ENCODE assay signal across 8 cellular contexts in genomic region chr21:44892536-44893277, GRCh38. TPM values are rescaled to one million over a fixed set of nuclear protein-coding genes. Genes with fewer than 3 reads are reported as not detected.
DNase-seq lines count a peak whose midpoint lies in the region; ATAC-seq and TF ChIP-seq lines count a peak whose summit lies in the region.

No MANE protein-coding gene starts in this region.

- no peaks in the 10 kb centered on the region for H3K9me3 Mint-ChIP-seq in chondrocyte (ENCODE audit: low read depth)

- ATAC-seq in GM21737 (IDR thresholded peaks at IDR 0.05; ENCODE audit: unreplicated experiment), result no peak

- no peaks in the 10 kb centered on the region for H3K36me3 Mint-ChIP-seq in chondrocyte (ENCODE audit: low read depth)

- peak; percentile 91 for TF ChIP-seq CTCF in chondrocyte (IDR thresholded peaks at IDR 0.05)

- H3K27me3 Mint-ChIP-seq in chondrocyte (ENCODE audit: low read depth), result peaks cover 30% of the 10 kb centered on the region

- H3K4me1 Mint-ChIP-seq in chondrocyte (ENCODE audit: low read depth), result no peaks in the 10 kb centered on the region

- DNase-seq in NCI-H2227 (lab: John Stamatoyannopoulos, UW; ENCODE audit: unreplicated experiment) (peak; percentile 9), NCI-H2227 treated with DMSO at 0.1 percent for 48 hours (lab: John Stamatoyannopoulos, UW) (no peak), MV-4-11 (lab: John Stamatoyannopoulos, UW) (peak; percentile 52), chondrocyte (ENCODE audit: low spot score) (no peak), medulla oblongata (ENCODE audit: extremely low spot score) (peak; percentile 44)
- DNase-seq in activated CD4-positive, alpha-beta T cell treated with anti-CD3 and anti-CD28 coated beads for 4 hours, result peak; percentile 77 to 83
- peak; percentile 64 for DNase-seq in stimulated activated CD8-positive, alpha-beta memory T cell treated with anti-CD3 and anti-CD28 coated beads, Interleukin-7, amount 100 ng/mL, for 24 hours (ENCODE audit: low read depth)

- no peak overlapping the region for H3K27ac Mint-ChIP-seq in chondrocyte (ENCODE audit: unreplicated experiment)

- H3K4me3 Mint-ChIP-seq in chondrocyte (ENCODE audit: unreplicated experiment), result no peak overlapping the region

RNA-seq across cellular contexts. Expression of gene PTTG1IP, which starts 19.2 kb away (rescaled TPM):
- total RNA-seq in chondrocyte, result 225 to 333 TPM (median 329 TPM) in 3 replicates

RNA-seq across cellular contexts. Expression of gene ITGB2, which starts 28.0 kb away (rescaled TPM):
- total RNA-seq in chondrocyte, result 0.15 to 1.4 TPM (median 0.87 TPM) in 3 replicates

RNA-seq across cellular contexts. Expression of gene SLX9, which starts 47.1 kb away (rescaled TPM):
- 20.4 to 27.4 TPM (median 24.0 TPM) in 3 replicates for total RNA-seq in chondrocyte

Comparison
In these comparisons a context has a peak if more than half of its experiments do, and no peak if none do; other contexts are left out.
1. DNase-seq: peak in NCI-H2227 (single experiment), MV-4-11 (single experiment), activated CD4-positive, alpha-beta T cell treated with anti-CD3 and anti-CD28 coated beads for 4 hours (2 of 2), medulla oblongata (single experiment) and stimulated activated CD8-positive, alpha-beta memory T cell treated with anti-CD3 and anti-CD28 coated beads, Interleukin-7, amount 100 ng/mL, for 24 hours (single experiment); none in NCI-H2227 treated with DMSO at 0.1 percent for 48 hours (single experiment) and chondrocyte (single experiment).